8 cellular contexts compared by ENCODE assay signal in the genomic region with DNA sequence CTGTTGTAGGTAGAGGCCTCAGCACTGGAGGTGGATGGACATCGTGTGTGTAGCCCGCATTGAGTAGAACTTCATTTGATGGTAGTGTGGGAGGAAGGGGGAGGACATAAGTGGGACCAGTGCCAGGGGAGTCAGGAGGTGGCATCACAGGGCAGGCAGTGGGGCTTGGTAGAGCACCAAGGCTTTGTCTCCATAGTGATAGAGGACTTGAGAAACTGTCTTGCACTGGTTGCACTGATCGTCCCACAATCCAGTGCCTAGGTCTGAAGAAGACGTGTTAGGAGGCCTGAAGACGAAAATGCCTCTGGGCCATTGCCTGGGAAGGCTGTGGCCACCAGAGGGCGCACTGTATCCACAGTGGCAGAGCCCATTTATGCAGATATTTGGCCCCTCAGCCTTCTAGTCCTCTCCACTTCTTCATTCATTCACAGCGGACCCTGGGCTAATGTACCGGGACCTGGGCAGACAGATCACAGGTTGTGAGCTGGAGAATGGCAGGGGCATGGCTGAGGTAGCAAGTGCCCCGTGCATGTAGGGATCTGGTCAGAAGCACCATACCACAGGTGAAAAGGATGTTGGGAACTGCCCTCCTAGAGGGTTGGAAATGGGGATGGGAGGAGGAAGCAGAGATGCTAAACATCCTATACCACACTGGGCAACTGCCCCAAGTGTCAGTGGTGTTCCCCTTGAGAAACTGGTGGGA.
DNase-seq lines count a peak whose midpoint lies in the region; ATAC-seq and TF ChIP-seq lines count a peak whose summit lies in the region.

No MANE protein-coding gene starts in this region.

- H3K36me3 Mint-ChIP-seq in naive thymus-derived CD8-positive, alpha-beta T cell, result no peaks in the 10 kb centered on the region
- H3K36me3 Mint-ChIP-seq in stimulated activated effector memory CD8-positive, alpha-beta T cell treated with anti-CD3 and anti-CD28 coated beads, Interleukin-12 subunit alpha, Interleukin-12 subunit beta, amount 100 ng/mL, for 72 hours, result no peaks in the 10 kb centered on the region

- POLR2A ChIA-PET in PC-3 (lab: Charles Lee; ENCODE audit: unreplicated experiment), result no interaction called here
- POLR2A ChIA-PET in naive thymus-derived CD8-positive, alpha-beta T cell (lab: Charles Lee), result no interaction called here

- peaks cover 17% of the 10 kb centered on the region for H3K4me1 ChIP-seq in PC-3 (ENCODE audit: insufficient read depth, low read length)
- H3K4me1 ChIP-seq in esophagus muscularis mucosa, result peaks cover 30 to 44% (median 37%) of the 10 kb centered on the region in 4 donors

- H3K4me3 Mint-ChIP-seq in naive thymus-derived CD8-positive, alpha-beta T cell, result no peak overlapping the region
- H3K4me3 Mint-ChIP-seq in stimulated activated effector memory CD8-positive, alpha-beta T cell treated with anti-CD3 and anti-CD28 coated beads, Interleukin-12 subunit alpha, Interleukin-12 subunit beta, amount 100 ng/mL, for 72 hours, result no peak overlapping the region

- H3K79me2 ChIP-seq in PC-3 (ENCODE audit: low read length), result no peaks in the 10 kb centered on the region

- no peak for TF ChIP-seq POLR2A in esophagus muscularis mucosa (IDR thresholded peaks at IDR 0.05; ENCODE audit: low read depth)

- peak; percentile 97 for TF ChIP-seq RAD21 in Ishikawa (IDR thresholded peaks at IDR 0.05; ENCODE audit: low read depth)

- no peaks in the 10 kb centered on the region for H4K20me1 ChIP-seq in PC-3 (ENCODE audit: low read length)

- no TSS peak for BruUV-seq in PC-3 (replicated peaks; lab: Mats Ljungman, UMichigan)

- H3K9me3 Mint-ChIP-seq in naive thymus-derived CD8-positive, alpha-beta T cell, result no peaks in the 10 kb centered on the region
- no peaks in the 10 kb centered on the region for H3K9me3 Mint-ChIP-seq in stimulated activated effector memory CD8-positive, alpha-beta T cell treated with anti-CD3 and anti-CD28 coated beads, Interleukin-12 subunit alpha, Interleukin-12 subunit beta, amount 100 ng/mL, for 72 hours

- TF ChIP-seq CTCF in PC-3 (conservative IDR thresholded peaks at IDR 0.05; ENCODE audit: low read depth, low read length) (peak; percentile 98), esophagus muscularis mucosa (IDR thresholded peaks at IDR 0.05) (peak; percentile 96 to 99 (median 98))

- 16% methylated on average over 9 of the region's 9 CpGs for WGBS in esophagus muscularis mucosa

- no peaks in the 10 kb centered on the region for H3K9me3 ChIP-seq in PC-3 (ENCODE audit: low read length)
- no peaks in the 10 kb centered on the region for H3K9me3 ChIP-seq in esophagus muscularis mucosa

- no peak overlapping the region for H3K4me2 ChIP-seq in PC-3 (ENCODE audit: low read length)

- no peak overlapping the region for H3K9ac ChIP-seq in PC-3 (ENCODE audit: low read length)

- H3K9me2 ChIP-seq in PC-3 (replicated peaks; ENCODE audit: low read length), result no peaks in the 10 kb centered on the region

- H3K36me3 ChIP-seq in PC-3 (ENCODE audit: low read depth, low read length) (no peaks in the 10 kb centered on the region; the same call in 1 of the 2 replicates), esophagus muscularis mucosa (peaks cover 0 to 62% (median 32%) of the 10 kb centered on the region in 4 donors)

- no peaks in the 10 kb centered on the region for H3F3A ChIP-seq in PC-3 (ENCODE audit: low read length, unreplicated experiment)

- H3K27me3 Mint-ChIP-seq in naive thymus-derived CD8-positive, alpha-beta T cell, result no peaks in the 10 kb centered on the region

- TF ChIP-seq EP300 in Ishikawa (IDR thresholded peaks at IDR 0.05; ENCODE audit: borderline replicate concordance) (no peak), esophagus muscularis mucosa (IDR thresholded peaks at IDR 0.05) (no peak)

- intact Hi-C loops in PC-3 (cut with micrococcal nuclease) (loop anchor here (1.0 kb wide), 2 partner anchors 142 to 186 kb away; no protein-coding TSS in a partner anchor), esophagus muscularis mucosa (cut with DNase I) (loop anchor here (1.0 to 5.0 kb wide), 2 partner anchors 143 to 185 kb away; no protein-coding TSS in a partner anchor)

- H3K4me1 Mint-ChIP-seq in naive thymus-derived CD8-positive, alpha-beta T cell, result peaks cover 0 to 5% (median 0%) of the 10 kb centered on the region in 4 donors
- no peaks in the 10 kb centered on the region for H3K4me1 Mint-ChIP-seq in stimulated activated effector memory CD8-positive, alpha-beta T cell treated with anti-CD3 and anti-CD28 coated beads, Interleukin-12 subunit alpha, Interleukin-12 subunit beta, amount 100 ng/mL, for 72 hours

- H3K27ac ChIP-seq in PC-3 (ENCODE audit: low read length) (no peak overlapping the region), esophagus muscularis mucosa (replicated peaks in 1 of 4) (peak overlapping the region in 3 of 4 donors; percentile 3 to 45 (median 11))

- no peaks in the 10 kb centered on the region for H3K27me3 ChIP-seq in PC-3 (ENCODE audit: low read length)
- H3K27me3 ChIP-seq in esophagus muscularis mucosa, result no peaks in the 10 kb centered on the region

- peak; percentile 17 for DNase-seq in GF-D8 (lab: John Stamatoyannopoulos, UW)
- DNase-seq in PC-3, result peak; percentile 91
- DNase-seq in activated T-cell treated with anti-CD3 and anti-CD28 coated beads for 48 hours (ENCODE audit: low read depth), result peak; percentile 74
- DNase-seq in esophagus muscularis mucosa (ENCODE audit: extremely low spot score), result peak; percentile 96
- DNase-seq in naive thymus-derived CD8-positive, alpha-beta T cell, result peak; percentile 62 to 89 (median 81)
- peak; percentile 89 for DNase-seq in stimulated activated effector memory CD8-positive, alpha-beta T cell treated with anti-CD3 and anti-CD28 coated beads, Interleukin-12 subunit alpha, Interleukin-12 subunit beta, amount 100 ng/mL, for 72 hours (ENCODE audit: low spot score in 2 of 2)

- peak; percentile 57 for ATAC-seq in PC-3
- ATAC-seq in naive thymus-derived CD8-positive, alpha-beta T cell, result peak; percentile 72 to 91
- peak; percentile 77 for ATAC-seq in stimulated activated effector memory CD8-positive, alpha-beta T cell treated with anti-CD3 and anti-CD28 coated beads, Interleukin-12 subunit alpha, Interleukin-12 subunit beta, amount 100 ng/mL, for 72 hours
- ATAC-seq in HG03439 (IDR thresholded peaks at IDR 0.05; ENCODE audit: unreplicated experiment), result no peak

- H3K27ac Mint-ChIP-seq in naive thymus-derived CD8-positive, alpha-beta T cell, result no peak overlapping the region
- no peak overlapping the region for H3K27ac Mint-ChIP-seq in stimulated activated effector memory CD8-positive, alpha-beta T cell treated with anti-CD3 and anti-CD28 coated beads, Interleukin-12 subunit alpha, Interleukin-12 subunit beta, amount 100 ng/mL, for 72 hours

- no peak overlapping the region for H2AFZ ChIP-seq in PC-3 (ENCODE audit: low read length)

- no peak overlapping the region for H3K4me3 ChIP-seq in PC-3 (ENCODE audit: low read length)
- no peak overlapping the region for H3K4me3 ChIP-seq in esophagus muscularis mucosa

- CTCF ChIA-PET in PC-3 (lab: Charles Lee), result interaction anchor here (1.1 to 1.4 kb wide), 2 partner anchors 187 to 208 kb away, joined by 6 to 7 read pairs; no protein-coding TSS in a partner anchor

TF ChIP-seq in Ishikawa, 13 proteins besides CTCF, POLR2A, EP300 and RAD21:
- TF ChIP-seq YY1 (IDR thresholded peaks at IDR 0.05; ENCODE audit: low read depth) (0 out of 2 replicates have a peak, but pooled peaks have one; percentile 22), TCF12 (IDR thresholded peaks at IDR 0.05; ENCODE audit: low read depth) (no peak)

Comparison
In these comparisons a context has a peak if more than half of its experiments do, and no peak if none do; other contexts are left out.
1. DNase-seq: peak in every context shown above with its lines; median percentile 96 in esophagus muscularis mucosa; 91 in PC-3; 89 in stimulated activated effector memory CD8-positive, alpha-beta T cell treated with anti-CD3 and anti-CD28 coated beads, Interleukin-12 subunit alpha, Interleukin-12 subunit beta, amount 100 ng/mL, for 72 hours; 81 in naive thymus-derived CD8-positive, alpha-beta T cell; 74 in activated T-cell treated with anti-CD3 and anti-CD28 coated beads for 48 hours; 17 in GF-D8.